ENCODE assay signal across 11 cellular contexts in genomic region chr4:142354794-142355416, GRCh38.
A peak's percentile ranks its signal among the peaks of the same experiment; 100 is the strongest.
DNase-seq lines count a peak whose midpoint lies in the region; TF ChIP-seq lines count a peak whose summit lies in the region.
"Had no signal": no experiment of that assay in that cellular context is flagged by ENCODE, and none has a peak within 500 bp of the region (broad histone marks: within the 10 kb centered on the region; RNA-seq: fewer than 3 reads in every experiment).

No MANE protein-coding gene starts in this region.

- CTCF ChIA-PET in MCF 10A (lab: Yijun Ruan, JAX): interaction anchor here (0.5 to 3.6 kb wide), 19 partner anchors 9 to 493 kb away, joined by 3 to 23 read pairs (median 4); no protein-coding TSS in a partner anchor

- no peaks in the 10 kb centered on the region for H3K4me1 ChIP-seq in breast epithelium
- peaks cover 6% of the 10 kb centered on the region for H3K4me1 ChIP-seq in endocrine pancreas (ENCODE audit: control insufficient read depth, insufficient read depth, low read length)

- BruUV-seq in MCF 10A (replicated peaks; lab: Mats Ljungman, UMichigan): no TSS peak

- peaks cover 32% of the 10 kb centered on the region for H3K4me1 Mint-ChIP-seq in MCF 10A (ENCODE audit: insufficient read depth, unreplicated experiment)
- peaks cover 96% of the 10 kb centered on the region for H3K4me1 Mint-ChIP-seq in stimulated activated naive CD8-positive, alpha-beta T cell treated with anti-CD3 and anti-CD28 coated beads, Interleukin-15, Interleukin-2, amounts not matched to agents 100 ng/mL and 50 ng/mL, for 24 hours (ENCODE audit: low read depth)

- no peaks in the 10 kb centered on the region for H3K36me3 Mint-ChIP-seq in MCF 10A (ENCODE audit: insufficient read depth, unreplicated experiment)
- H3K36me3 Mint-ChIP-seq in stimulated activated naive CD8-positive, alpha-beta T cell treated with anti-CD3 and anti-CD28 coated beads, Interleukin-15, Interleukin-2, amounts not matched to agents 100 ng/mL and 50 ng/mL, for 24 hours (ENCODE audit: low read depth): no peaks in the 10 kb centered on the region

- H3K9ac ChIP-seq in endocrine pancreas (ENCODE audit: control insufficient read depth, insufficient read depth, low read length): no peak overlapping the region

- TF ChIP-seq CTCF in MCF 10A (IDR thresholded peaks at IDR 0.05; ENCODE audit: unreplicated experiment) (no peak), breast epithelium (IDR thresholded peaks at IDR 0.05) (no peak)

- TF ChIP-seq POLR2A in breast epithelium (IDR thresholded peaks at IDR 0.05): no peak

- H3K4me3 ChIP-seq in breast epithelium (no peak overlapping the region), endocrine pancreas (ENCODE audit: control insufficient read depth, insufficient read depth, low read length) (peak overlapping the region; percentile 20)
- H3K4me3 ChIP-seq: smooth muscle cell had no signal

- intact Hi-C loops in MCF 10A (cut with micrococcal nuclease) (loop anchor here (5.0 to 10.0 kb wide), 3 partner anchors 52 to 730 kb away; no protein-coding TSS in a partner anchor), breast epithelium (cut with DNase I; ENCODE audit: low total_unique reads) (loop anchor here (5.0 to 10.0 kb wide), 3 partner anchors 172 to 1483 kb away; partner anchors contain the start of gene INPP4B)

- POLR2A ChIA-PET in MCF 10A (lab: Yijun Ruan, JAX): interaction anchor here (0.6 to 3.9 kb wide), 8 partner anchors 9 to 1188 kb away, joined by 3 to 24 read pairs (median 3); no protein-coding TSS in a partner anchor

- H3K27ac ChIP-seq in breast epithelium: no peak overlapping the region

- in situ Hi-C loops in SK-MEL-5 (cut with HindIII; ENCODE audit: low pct_unique_long_range_greater_than_20kb, low sequenced_read_pairs): no loop called here

- H3K9me3 Mint-ChIP-seq in MCF 10A (ENCODE audit: unreplicated experiment): no peaks in the 10 kb centered on the region
- H3K9me3 Mint-ChIP-seq in stimulated activated naive CD8-positive, alpha-beta T cell treated with anti-CD3 and anti-CD28 coated beads, Interleukin-15, Interleukin-2, amounts not matched to agents 100 ng/mL and 50 ng/mL, for 24 hours: no peaks in the 10 kb centered on the region

- no peaks in the 10 kb centered on the region for H3K9me3 ChIP-seq in breast epithelium
- no peaks in the 10 kb centered on the region for H3K9me3 ChIP-seq in endocrine pancreas (ENCODE audit: control insufficient read depth, low read length)

- no peaks in the 10 kb centered on the region for H3K36me3 ChIP-seq in breast epithelium
- no peaks in the 10 kb centered on the region for H3K36me3 ChIP-seq in endocrine pancreas (ENCODE audit: control insufficient read depth, insufficient read depth, low read length)

- H3K27me3 ChIP-seq in breast epithelium: no peaks in the 10 kb centered on the region
- no peaks in the 10 kb centered on the region for H3K27me3 ChIP-seq in endocrine pancreas (ENCODE audit: control insufficient read depth, insufficient read depth, low read length)

- DNase-seq in MCF 10A (ENCODE audit: unreplicated experiment) (no peak), breast epithelium (ENCODE audit: low spot score in 2 of 2) (no peak), SK-MEL-5 (ENCODE audit: low read depth, low spot score) (peak; percentile 70), NCI-H1436 (lab: John Stamatoyannopoulos, UW) (no peak), DMS153 (lab: John Stamatoyannopoulos, UW) (no peak), SHP77 treated with DMSO at 0.1 percent for 48 hours (lab: John Stamatoyannopoulos, UW) (no peak)
- DNase-seq: NCI-H1417 treated with DMSO at 0.1 percent for 48 hours, NCI-H774 had no signal

- H3K27ac Mint-ChIP-seq in MCF 10A (ENCODE audit: low read depth, unreplicated experiment): peak overlapping the region; percentile 33
- peak overlapping the region; percentile 85 for H3K27ac Mint-ChIP-seq in stimulated activated naive CD8-positive, alpha-beta T cell treated with anti-CD3 and anti-CD28 coated beads, Interleukin-15, Interleukin-2, amounts not matched to agents 100 ng/mL and 50 ng/mL, for 24 hours

- no peaks in the 10 kb centered on the region for H3K27me3 Mint-ChIP-seq in MCF 10A (ENCODE audit: insufficient read depth, unreplicated experiment)
- no peaks in the 10 kb centered on the region for H3K27me3 Mint-ChIP-seq in stimulated activated naive CD8-positive, alpha-beta T cell treated with anti-CD3 and anti-CD28 coated beads, Interleukin-15, Interleukin-2, amounts not matched to agents 100 ng/mL and 50 ng/mL, for 24 hours

- H3K4me3 Mint-ChIP-seq in MCF 10A (ENCODE audit: unreplicated experiment): no peak overlapping the region
- H3K4me3 Mint-ChIP-seq in stimulated activated naive CD8-positive, alpha-beta T cell treated with anti-CD3 and anti-CD28 coated beads, Interleukin-15, Interleukin-2, amounts not matched to agents 100 ng/mL and 50 ng/mL, for 24 hours: peak overlapping the region; percentile 50
